15 cellular contexts compared by ENCODE assay signal in the genomic region with DNA sequence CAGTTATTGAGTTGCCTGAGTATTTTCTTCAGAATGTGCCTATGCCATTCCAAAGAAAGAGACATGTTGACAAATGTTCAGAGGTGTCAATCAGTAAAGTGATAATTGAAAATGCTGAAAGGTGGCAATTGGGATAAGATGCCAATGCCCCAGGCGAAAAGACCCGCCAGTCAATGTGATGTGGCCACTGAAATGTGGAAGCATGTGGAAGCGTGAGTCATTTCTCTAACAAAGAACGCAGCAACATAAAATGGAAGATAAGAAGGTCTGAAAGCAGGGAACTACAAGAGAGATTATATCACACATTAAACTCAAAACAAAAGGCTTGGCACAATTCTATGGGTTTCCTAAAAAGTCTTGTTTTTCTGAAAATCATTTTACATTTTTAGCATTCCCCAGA.
"Had no signal": no experiment of that assay in that cellular context is flagged by ENCODE, and none has a peak within 500 bp of the region (broad histone marks: within the 10 kb centered on the region; RNA-seq: fewer than 3 reads in every experiment).

No MANE protein-coding gene starts in this region.

- H3K4me1 Mint-ChIP-seq: central memory CD8-positive, alpha-beta T cell; naive thymus-derived CD4-positive, alpha-beta T cell; stimulated activated memory B cell treated with anti-CD40 and anti-IgM and Interleukin-4, amounts not matched to agents 10 μg/mL and 1 μg/mL and 100 μg/mL, for 72 hours had no signal

- DNase-seq: activated CD4-positive, alpha-beta T cell treated with anti-CD3 and anti-CD28 coated beads, Interleukin-2, amount 50 U/mL, for 4 hours; amniotic stem cell; body of pancreas; effector CD8-positive, alpha-beta T cell; heart right ventricle; kidney glomerular epithelial cell; left ventricle myocardium inferior; naive thymus-derived CD4-positive, alpha-beta T cell; spleen; stimulated activated CD4-positive, alpha-beta T cell treated with anti-CD3 and anti-CD28 coated beads, Interleukin-4, amount 100 ng/mL, for 4 hours had no signal

- H3K36me3 Mint-ChIP-seq: activated naive CD8-positive, alpha-beta T cell; naive thymus-derived CD4-positive, alpha-beta T cell; stimulated activated memory B cell treated with anti-CD40 and anti-IgM and Interleukin-4, amounts not matched to agents 10 μg/mL and 1 μg/mL and 100 μg/mL, for 72 hours had no signal

- H3K9me3 Mint-ChIP-seq: stimulated activated memory B cell treated with anti-CD40 and anti-IgM and Interleukin-4, amounts not matched to agents 10 μg/mL and 1 μg/mL and 100 μg/mL, for 72 hours; T-helper 1 cell treated with Interleukin-12 subunit alpha and Interleukin-12 subunit beta and Interleukin-4 antibody, amounts not matched to agents 30 μg/mL and 1 μg/mL, for 36 hours had no signal

- ATAC-seq: activated CD4-positive, CD25-positive, alpha-beta regulatory T cell treated with anti-CD3 and anti-CD28 coated beads, Interleukin-2, amount 50 U/mL, for 24 hours; body of pancreas; heart right ventricle; naive thymus-derived CD4-positive, alpha-beta T cell; stimulated activated memory B cell treated with anti-CD40 and anti-IgM and Interleukin-4, amounts not matched to agents 10 μg/mL and 1 μg/mL and 100 μg/mL, for 72 hours had no signal

- H3K27me3 Mint-ChIP-seq: activated naive CD8-positive, alpha-beta T cell; central memory CD8-positive, alpha-beta T cell; naive thymus-derived CD4-positive, alpha-beta T cell; stimulated activated memory B cell treated with anti-CD40 and anti-IgM and Interleukin-4, amounts not matched to agents 10 μg/mL and 1 μg/mL and 100 μg/mL, for 72 hours had no signal

- H3K4me3 Mint-ChIP-seq: activated naive CD8-positive, alpha-beta T cell; central memory CD8-positive, alpha-beta T cell; naive thymus-derived CD4-positive, alpha-beta T cell; stimulated activated memory B cell treated with anti-CD40 and anti-IgM and Interleukin-4, amounts not matched to agents 10 μg/mL and 1 μg/mL and 100 μg/mL, for 72 hours; T-helper 1 cell treated with Interleukin-12 subunit alpha and Interleukin-12 subunit beta and Interleukin-4 antibody, amounts not matched to agents 30 μg/mL and 1 μg/mL, for 36 hours had no signal

- H3K27ac Mint-ChIP-seq: activated naive CD8-positive, alpha-beta T cell; naive thymus-derived CD4-positive, alpha-beta T cell; stimulated activated memory B cell treated with anti-CD40 and anti-IgM and Interleukin-4, amounts not matched to agents 10 μg/mL and 1 μg/mL and 100 μg/mL, for 72 hours; T-helper 1 cell treated with Interleukin-12 subunit alpha and Interleukin-12 subunit beta and Interleukin-4 antibody, amounts not matched to agents 30 μg/mL and 1 μg/mL, for 36 hours had no signal
